Comparison of ENCODE assay signal across 25 cellular contexts in the genomic region with DNA sequence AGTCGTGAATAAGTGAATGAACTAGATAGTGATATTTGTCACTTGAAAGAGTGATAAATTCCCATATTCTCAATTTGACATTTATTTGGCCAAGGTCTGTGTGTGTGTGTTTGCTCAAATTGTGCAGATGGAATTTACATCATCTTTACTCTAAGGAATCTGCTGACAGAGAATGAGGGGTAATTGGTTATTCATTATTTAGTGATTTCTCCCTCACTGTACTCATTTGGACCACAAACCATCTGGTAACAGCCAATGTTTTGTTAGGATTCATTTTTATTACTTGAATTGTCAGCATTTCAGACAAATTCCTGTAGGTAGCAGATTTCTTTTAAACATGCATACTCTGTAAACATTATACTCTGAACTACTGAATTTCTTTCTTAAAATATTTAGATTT. TPM values are rescaled to one million over a fixed set of nuclear protein-coding genes. Genes with fewer than 3 reads are reported as not detected.
DNase-seq lines count a peak whose midpoint lies in the region; ATAC-seq, FAIRE-seq and TF ChIP-seq lines count a peak whose summit lies in the region.
"Had no signal": no experiment of that assay in that cellular context is flagged by ENCODE, and none has a peak within 500 bp of the region (broad histone marks: within the 10 kb centered on the region; RNA-seq: fewer than 3 reads in every experiment).

No MANE protein-coding gene starts in this region.

- H3K9me3 Mint-ChIP-seq in WTC11: no peaks in the 10 kb centered on the region
- no peaks in the 10 kb centered on the region for H3K9me3 Mint-ChIP-seq in nephron

- 21% methylated on average over 1 of the region's 1 CpG for WGBS in A549 (ENCODE audit: missing lambda C conversion rate)

- CTCF ChIA-PET in A549 (lab: Yijun Ruan, JAX) (no interaction called here), WTC11 (lab: Charles Lee) (no interaction called here)

- H3K36me3 Mint-ChIP-seq in WTC11: peaks cover 63% of the 10 kb centered on the region
- peaks cover 85% of the 10 kb centered on the region for H3K36me3 Mint-ChIP-seq in nephron (ENCODE audit: low read depth)

- FAIRE-seq in A549 (lab: Jason Lieb, UNC): no peak
- FAIRE-seq: GM12878, H1, HepG2, K562 had no signal

- H3K4me3 Mint-ChIP-seq in WTC11 (no peak overlapping the region), nephron (no peak overlapping the region)
- H3K4me3 Mint-ChIP-seq: CD4-positive, alpha-beta memory T cell had no signal

- TF ChIP-seq EP300 in A549 (IDR thresholded peaks at IDR 0.05): no peak

- no peaks in the 10 kb centered on the region for H3K27me3 Mint-ChIP-seq in WTC11 (ENCODE audit: low read depth)
- H3K27me3 Mint-ChIP-seq in nephron (ENCODE audit: low read depth): no peaks in the 10 kb centered on the region

- H3K27ac ChIP-seq in A549: no peak overlapping the region
- H3K27ac ChIP-seq: PC-9, SJSA1 had no signal

- no peak overlapping the region for H3K4me3 ChIP-seq in A549
- H3K4me3 ChIP-seq: GM12878, K562, PC-9, SJSA1 had no signal

- H3K9me3 ChIP-seq in A549: no peaks in the 10 kb centered on the region
- H3K9me3 ChIP-seq: SJSA1 had no signal

- no peak for DNase-seq in A549 (ENCODE audit: low read depth in 1 of 2, low spot score in 1 of 2)
- peak; percentile 27 for DNase-seq in HCEC 1CT
- DNase-seq in WTC11 (ENCODE audit: low spot score): no peak
- no peak for DNase-seq in AML-193 (lab: John Stamatoyannopoulos, UW)
- no peak for DNase-seq in left colon
- DNase-seq in SKM-1 (lab: John Stamatoyannopoulos, UW; ENCODE audit: unreplicated experiment): no peak
- no peak for DNase-seq in SW480 (ENCODE audit: low spot score)
- DNase-seq: C1 segment of cervical spinal cord; CD4-positive, alpha-beta memory T cell; COR-L47; Kasumi-1; NCI-H1092 treated with DMSO at 0.1 percent for 48 hours; NCI-H1436; NCI-H1930; NCI-H2107; NCI-H526 treated with DMSO at 0.1 percent for 48 hours; PC-9; Right ventricle myocardium superior; RPMI8226 had no signal

- no peak for TF ChIP-seq POLR2A in A549 (IDR thresholded peaks at IDR 0.05; ENCODE audit: low read length)

- TF ChIP-seq RAD21 in A549 (conservative IDR thresholded peaks at IDR 0.05 in 1 of 2, IDR thresholded peaks at IDR 0.05 in 1 of 2): no peak

- POLR2A ChIA-PET in A549 (lab: Yijun Ruan, JAX) (no interaction called here), WTC11 (lab: Charles Lee) (no interaction called here)

- 0 out of 3 replicates have a peak overlapping the region, but pooled peaks have one; percentile 17 for H3K4me2 ChIP-seq in A549
- H3K4me2 ChIP-seq: PC-9 had no signal

- H3K4me1 Mint-ChIP-seq in WTC11 (peaks cover 47% of the 10 kb centered on the region), nephron (peaks cover 12% of the 10 kb centered on the region)
- H3K4me1 Mint-ChIP-seq: CD4-positive, alpha-beta memory T cell had no signal

- no peak for TF ChIP-seq CTCF in A549 (IDR thresholded peaks at IDR 0.05)
- TF ChIP-seq CTCF in WTC11 (IDR thresholded peaks at IDR 0.05): no peak
- TF ChIP-seq CTCF in nephron (IDR thresholded peaks at IDR 0.05; ENCODE audit: unreplicated experiment in 3 of 3): no peak

- H3K27ac Mint-ChIP-seq in WTC11 (0 out of 2 replicates have a peak overlapping the region, but pooled peaks have one; percentile 9), nephron (peak overlapping the region in 2 of 3 experiments; percentile 36)
- H3K27ac Mint-ChIP-seq: CD4-positive, alpha-beta memory T cell had no signal

- ATAC-seq in A549 (no peak), WTC11 (no peak), left colon (no peak)
- ATAC-seq: GM12878, HepG2, K562 had no signal

- intact Hi-C loops in left colon (cut with DNase I, micrococcal nuclease): no loop called here

- H3K4me1 ChIP-seq in A549: peaks cover 18% of the 10 kb centered on the region

TF ChIP-seq in A549, 52 proteins besides CTCF, POLR2A, EP300 and RAD21 (continues in another document):
- TF ChIP-seq BHLHE40 (IDR thresholded peaks at IDR 0.05; ENCODE audit: low read depth, low read length) (no peak), REST (IDR thresholded peaks at IDR 0.05) (no peak), PHF8 (IDR thresholded peaks at IDR 0.05; ENCODE audit: borderline replicate concordance, low read depth) (no peak), TP53 (CRISPR knock-in tag; IDR thresholded peaks at IDR 0.05) (no peak), EHMT2 (IDR thresholded peaks at IDR 0.05; ENCODE audit: low read depth) (no peak), GATA3 (IDR thresholded peaks at IDR 0.05; ENCODE audit: borderline replicate concordance) (no peak)

TF ChIP-seq in WTC11, 78 proteins besides CTCF, POLR2A, EP300 and RAD21 (continues in another document):
- TF ChIP-seq NFE2L1 (CRISPR knock-in tag; IDR thresholded peaks at IDR 0.05): no peak
- no peak for TF ChIP-seq MXD4 (CRISPR knock-in tag; IDR thresholded peaks at IDR 0.05; ENCODE audit: borderline replicate concordance)
- TF ChIP-seq, protein P1, sequence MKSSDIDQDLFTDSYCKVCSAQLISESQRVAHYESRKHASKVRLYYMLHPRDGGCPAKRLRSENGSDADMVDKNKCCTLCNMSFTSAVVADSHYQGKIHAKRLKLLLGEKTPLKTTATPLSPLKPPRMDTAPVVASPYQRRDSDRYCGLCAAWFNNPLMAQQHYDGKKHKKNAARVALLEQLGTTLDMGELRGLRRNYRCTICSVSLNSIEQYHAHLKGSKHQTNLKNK (CRISPR knock-in tag; IDR thresholded peaks at IDR 0.05): no peak
- no peak for TF ChIP-seq ZBTB21 (CRISPR knock-in tag; IDR thresholded peaks at IDR 0.05; ENCODE audit: borderline replicate concordance)
- TF ChIP-seq, protein P2, sequence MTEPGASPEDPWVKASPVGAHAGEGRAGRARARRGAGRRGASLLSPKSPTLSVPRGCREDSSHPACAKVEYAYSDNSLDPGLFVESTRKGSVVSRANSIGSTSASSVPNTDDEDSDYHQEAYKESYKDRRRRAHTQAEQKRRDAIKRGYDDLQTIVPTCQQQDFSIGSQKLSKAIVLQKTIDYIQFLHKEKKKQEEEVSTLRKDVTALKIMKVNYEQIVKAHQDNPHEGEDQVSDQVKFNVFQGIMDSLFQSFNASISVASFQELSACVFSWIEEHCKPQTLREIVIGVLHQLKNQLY (CRISPR knock-in tag; IDR thresholded peaks at IDR 0.05): no peak
- TF ChIP-seq PREB (CRISPR knock-in tag; IDR thresholded peaks at IDR 0.05; ENCODE audit: borderline replicate concordance): no peak
- TF ChIP-seq NFATC4 (CRISPR knock-in tag; IDR thresholded peaks at IDR 0.05): no peak
- TF ChIP-seq ARID4B (CRISPR knock-in tag; IDR thresholded peaks at IDR 0.05; ENCODE audit: borderline replicate concordance): no peak
- TF ChIP-seq ZNF219 (CRISPR knock-in tag; IDR thresholded peaks at IDR 0.05; ENCODE audit: borderline replicate concordance): no peak
- no peak for TF ChIP-seq GABPB1 (CRISPR knock-in tag; IDR thresholded peaks at IDR 0.05)

RNA-seq across cellular contexts. Expression of gene VCAN, which starts 15.6 kb away (rescaled TPM):
- 42.0 and 47.8 TPM in 2 replicates for polyA plus RNA-seq in A549 (2011; rRNA removed)
- 1.9 and 2.5 TPM in 2 replicates for polyA plus RNA-seq in A549 (2012; cell fraction: cytosol; rRNA removed)
- 11.0 and 11.6 TPM in 2 replicates for polyA plus RNA-seq in A549 (2012; cell fraction: nucleus; rRNA removed)
- 20.1 to 26.0 TPM (median 21.1 TPM) in 3 replicates for polyA plus RNA-seq in A549 (2017; fragmentation: RNase III; extraction: RNeasy Plus Mini Kit Qiagen cat#74134 plus additional on column Dnase treatment)
- 104 and 116 TPM in 2 replicates for polyA minus RNA-seq in A549 (2011; rRNA and poly(A)+ RNA removed)
- 275 to 286 TPM (median 276 TPM) in 3 replicates for total RNA-seq in WTC11 (2021)
- 10 to 100 TPM in 1 of 2 donors, 1 to 10 TPM in 1; 4.7 to 15.5 TPM for total RNA-seq in left colon

Comparison
In these comparisons a context has a peak if more than half of its experiments do, and no peak if none do; other contexts are left out.
1. RNA of gene VCAN, which starts 15.6 kb away (total RNA-seq): 275 to 286 TPM in WTC11; 4.7 to 15.5 TPM in left colon; every median in the first group is over 10 times any median in the second.